In the genomic region with DNA sequence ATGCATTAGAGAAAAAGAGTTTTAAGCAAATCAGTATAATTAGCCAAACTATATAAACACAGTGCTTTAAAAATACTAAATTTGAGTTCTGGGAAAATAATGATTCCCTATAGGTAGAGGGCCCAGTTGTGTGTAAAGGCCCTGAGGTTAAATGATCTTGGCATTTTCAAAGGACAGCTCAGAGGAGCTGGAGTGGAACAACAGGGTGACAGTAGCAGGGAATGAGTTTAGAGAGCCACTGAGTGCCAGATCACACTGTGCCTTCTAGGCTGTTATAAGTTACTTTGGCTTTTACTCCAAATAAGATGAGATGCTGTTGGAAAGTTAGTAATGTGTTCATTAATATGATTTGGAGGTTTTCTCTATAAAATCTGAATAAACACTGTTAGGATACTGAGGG, we compare ENCODE assay signal across 27 cellular contexts. TPM values are rescaled to one million over a fixed set of nuclear protein-coding genes. Genes with fewer than 3 reads are reported as not detected.
"Had no signal": no experiment of that assay in that cellular context is flagged by ENCODE, and none has a peak within 500 bp of the region (broad histone marks: within the 10 kb centered on the region; RNA-seq: fewer than 3 reads in every experiment).

No MANE protein-coding gene starts in this region.

- H3K27me3 Mint-ChIP-seq: naive B cell had no signal

- H3K36me3 Mint-ChIP-seq: immature natural killer cell; naive B cell; natural killer cell; stimulated activated naive B cell treated with anti-CD40 and anti-IgM and Interleukin-4, amounts not matched to agents 10 μg/mL and 1 μg/mL and 100 μg/mL, for 72 hours had no signal

- H3K27ac Mint-ChIP-seq: immature natural killer cell; mesothelial cell of epicardium; naive B cell; natural killer cell; stimulated activated naive B cell treated with anti-CD40 and anti-IgM and Interleukin-4, amounts not matched to agents 10 μg/mL and 1 μg/mL and 100 μg/mL, for 72 hours had no signal

- H3K4me1 Mint-ChIP-seq: immature natural killer cell; naive B cell; natural killer cell; neural crest cell; stimulated activated naive B cell treated with anti-CD40 and anti-IgM and Interleukin-4, amounts not matched to agents 10 μg/mL and 1 μg/mL and 100 μg/mL, for 72 hours had no signal

- H3K9me3 Mint-ChIP-seq: mesothelial cell of epicardium; neural crest cell; stimulated activated naive B cell treated with anti-CD40 and anti-IgM and Interleukin-4, amounts not matched to agents 10 μg/mL and 1 μg/mL and 100 μg/mL, for 72 hours had no signal

- FAIRE-seq: islet of Langerhans, kidney, urothelium cell line had no signal

- ATAC-seq: lower lobe of right lung; natural killer cell; psoas muscle; right lobe of liver; stimulated activated naive B cell treated with anti-CD40 and anti-IgM and Interleukin-4, amounts not matched to agents 10 μg/mL and 1 μg/mL and 100 μg/mL, for 72 hours; stimulated activated naive CD8-positive, alpha-beta T cell treated with anti-CD3 and anti-CD28 coated beads, Interleukin-15, Interleukin-2, amounts not matched to agents 100 U/mL and 50 U/mL, for 24 hours; upper lobe of right lung had no signal

- DNase-seq: heart left ventricle; hypothalamus; immature natural killer cell; kidney; lower lobe of right lung; mammary epithelial cell; mesenchymal stem cell; naive B cell; natural killer cell; occipital lobe; psoas muscle; right lobe of liver; stimulated activated CD4-positive, alpha-beta T cell treated with anti-CD3 and anti-CD28 coated beads, Interleukin-1b, Interleukin-23, amount 100 ng/mL, for 48 hours; stimulated activated CD4-positive, alpha-beta T cell treated with anti-CD3 and anti-CD28 coated beads, Interleukin-2, amount 100 ng/mL, for 48 hours; stimulated activated CD4-positive, alpha-beta T cell treated with anti-CD3 and anti-CD28 coated beads, Interleukin-4, amount 100 ng/mL, for 4 hours; stimulated activated CD8-positive, alpha-beta memory T cell treated with anti-CD3 and anti-CD28 coated beads, Interleukin-4, amount 100 ng/mL, for 48 hours; stimulated activated naive B cell treated with anti-CD40 and anti-IgM and Interleukin-4, amounts not matched to agents 10 μg/mL and 1 μg/mL and 100 μg/mL, for 72 hours; stimulated activated naive CD8-positive, alpha-beta T cell treated with anti-CD3 and anti-CD28 coated beads, Interleukin-15, Interleukin-2, amounts not matched to agents 100 U/mL and 50 U/mL, for 24 hours; stomach; tibial artery; trophoblast cell; upper lobe of right lung had no signal

- H3K4me3 Mint-ChIP-seq: immature natural killer cell; mesothelial cell of epicardium; naive B cell; natural killer cell; neural crest cell; stimulated activated naive B cell treated with anti-CD40 and anti-IgM and Interleukin-4, amounts not matched to agents 10 μg/mL and 1 μg/mL and 100 μg/mL, for 72 hours had no signal

RNA-seq across cellular contexts. Expression of a gene that starts 34.6 kb away (rescaled TPM):
- total RNA-seq: neural crest cell, osteocyte had no signal
